Comparison of ENCODE assay signal across 8 cellular contexts in the genomic region with DNA sequence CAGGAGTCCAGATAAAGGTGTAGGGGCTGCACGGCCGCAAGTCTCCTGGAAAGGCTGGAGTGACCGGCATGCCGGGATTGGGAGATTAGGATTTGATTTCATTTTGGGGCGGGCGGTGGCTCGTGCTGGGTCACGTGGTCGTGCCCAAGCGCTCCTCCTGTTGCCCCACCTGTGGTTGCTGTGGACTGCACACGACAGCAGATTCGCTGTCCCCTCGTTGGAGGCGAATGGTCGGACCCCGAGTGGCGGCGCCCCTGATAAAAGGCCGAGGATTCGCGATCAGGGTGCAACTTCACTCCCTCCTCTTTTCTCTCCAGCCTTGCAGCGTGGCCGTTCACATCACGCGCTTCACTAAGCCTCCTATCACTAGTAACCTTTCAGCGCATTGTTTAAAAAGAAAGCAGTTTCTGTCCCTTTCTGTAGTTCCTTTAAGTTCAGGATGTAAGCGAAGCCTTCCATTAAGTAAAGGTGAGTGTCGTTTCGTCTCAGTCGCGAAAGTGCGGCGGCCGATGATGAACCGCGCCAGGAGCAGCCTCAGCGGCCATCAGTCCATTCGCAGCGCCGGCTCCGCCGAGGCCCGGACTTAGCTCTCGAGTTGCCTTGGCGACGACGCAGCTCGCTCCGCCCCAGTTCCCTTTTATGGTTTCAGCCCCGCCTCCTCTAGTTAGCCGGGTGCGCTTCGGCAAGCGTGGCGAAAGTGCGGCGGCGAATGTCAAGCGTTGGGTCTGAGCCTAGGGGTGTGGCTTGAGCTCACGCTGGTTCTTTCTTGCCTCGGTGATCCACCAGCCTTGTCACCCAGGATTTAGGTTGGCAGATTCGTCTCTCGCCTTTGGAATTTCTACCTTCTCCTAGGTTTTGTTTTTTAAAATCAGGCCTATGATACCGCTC. TPM values are rescaled to one million over a fixed set of nuclear protein-coding genes. Genes with fewer than 3 reads are reported as not detected.
A peak's percentile ranks its signal among the peaks of the same experiment; 100 is the strongest.
DNase-seq lines count a peak whose midpoint lies in the region; ATAC-seq and TF ChIP-seq lines count a peak whose summit lies in the region.

No MANE protein-coding gene starts in this region.

- peak overlapping the region; percentile 89 for H3K9ac ChIP-seq in OCI-LY1 (ENCODE audit: low read length)

- H2AFZ ChIP-seq in OCI-LY1 (ENCODE audit: low read length), result no peak overlapping the region

- no peaks in the 10 kb centered on the region for H3K9me3 ChIP-seq in CD4-positive, CD25-positive, alpha-beta regulatory T cell (ENCODE audit: control insufficient read depth in 2 of 2, low read length in 2 of 2)
- H3K9me3 ChIP-seq in OCI-LY1 (ENCODE audit: low read length) (no peaks in the 10 kb centered on the region), mucosa of descending colon (no peaks in the 10 kb centered on the region)

- no peak for TF ChIP-seq CTCF in OCI-LY1 (IDR thresholded peaks at IDR 0.05; ENCODE audit: low read length)
- no peak for TF ChIP-seq CTCF in epithelial cell of proximal tubule (conservative IDR thresholded peaks at IDR 0.05; ENCODE audit: low read depth, low read length)
- peak; percentile 20 for TF ChIP-seq CTCF in mucosa of descending colon (IDR thresholded peaks at IDR 0.05)

- peaks cover 28% of the 10 kb centered on the region for H3K4me1 ChIP-seq in CD4-positive, CD25-positive, alpha-beta regulatory T cell (ENCODE audit: control insufficient read depth, insufficient read depth, low read length, poor library complexity, severe bottlenecking)
- peaks cover 36% of the 10 kb centered on the region for H3K4me1 ChIP-seq in OCI-LY1 (ENCODE audit: insufficient read depth, low read length, severe bottlenecking)
- H3K4me1 ChIP-seq in mucosa of descending colon (ENCODE audit: low read depth), result peaks cover 22% of the 10 kb centered on the region

- H3K27ac Mint-ChIP-seq in CD4-positive, CD25-positive, alpha-beta regulatory T cell, result peak overlapping the region; percentile 96 to 98 (median 97)
- H3K27ac Mint-ChIP-seq in activated T-cell treated with anti-CD3 and anti-CD28 coated beads, Interleukin-2, amount 50 U/mL, for 24 hours, result peak overlapping the region; percentile 98

- H3K27me3 Mint-ChIP-seq in CD4-positive, CD25-positive, alpha-beta regulatory T cell, result peaks cover 6% of the 10 kb centered on the region
- no peaks in the 10 kb centered on the region for H3K27me3 Mint-ChIP-seq in activated T-cell treated with anti-CD3 and anti-CD28 coated beads, Interleukin-2, amount 50 U/mL, for 24 hours

- H3K27ac ChIP-seq in CD4-positive, CD25-positive, alpha-beta regulatory T cell (ENCODE audit: insufficient read depth, low read length, poor library complexity, severe bottlenecking), result peak overlapping the region; percentile 88
- H3K27ac ChIP-seq in OCI-LY1 (ENCODE audit: low read depth, low read length, poor library complexity, severe bottlenecking), result peak overlapping the region; percentile 83

- peaks cover 3% of the 10 kb centered on the region for H3K36me3 ChIP-seq in CD4-positive, CD25-positive, alpha-beta regulatory T cell (ENCODE audit: control insufficient read depth, insufficient read depth, low read length)
- H3K36me3 ChIP-seq in OCI-LY1 (ENCODE audit: insufficient read depth, low read length) (peaks cover 41% of the 10 kb centered on the region), mucosa of descending colon (ENCODE audit: low read depth) (peaks cover 4% of the 10 kb centered on the region)

- peak overlapping the region; percentile 95 for H3K4me3 ChIP-seq in CD4-positive, CD25-positive, alpha-beta regulatory T cell (ENCODE audit: low read depth, low read length)
- H3K4me3 ChIP-seq in OCI-LY1 (ENCODE audit: low read depth, low read length, poor library complexity, severe bottlenecking), result peak overlapping the region; percentile 80
- peak overlapping the region; percentile 87 for H3K4me3 ChIP-seq in epithelial cell of proximal tubule (ENCODE audit: low read depth, low read length)
- H3K4me3 ChIP-seq in mucosa of descending colon, result no peak overlapping the region

- H3K9me2 ChIP-seq in OCI-LY1 (ENCODE audit: low read depth, low read length), result no peaks in the 10 kb centered on the region

- H3K27me3 ChIP-seq in CD4-positive, CD25-positive, alpha-beta regulatory T cell (ENCODE audit: control insufficient read depth, insufficient read depth, low read length), result no peaks in the 10 kb centered on the region
- H3K27me3 ChIP-seq in OCI-LY1 (ENCODE audit: insufficient read depth, low read length), result no peaks in the 10 kb centered on the region

- peak; percentile 89 to 96 (median 93) for DNase-seq in CD4-positive, CD25-positive, alpha-beta regulatory T cell
- DNase-seq in HK-2 (ENCODE audit: unreplicated experiment) (peak; percentile 99), epithelial cell of proximal tubule (ENCODE audit: low read depth) (peak; percentile 85), mucosa of descending colon (peak; percentile 99)
- DNase-seq in activated T-cell treated with anti-CD3 and anti-CD28 coated beads, Interleukin-2, amount 50 U/mL, for 24 hours, result peak; percentile 98
- peak; percentile 95 to 96 for DNase-seq in stimulated activated CD8-positive, alpha-beta memory T cell treated with anti-CD3 and anti-CD28 coated beads, Interleukin-2, amount 100 ng/mL, for 48 hours (ENCODE audit: low read depth in 2 of 2)

- H3F3A ChIP-seq in OCI-LY1 (ENCODE audit: insufficient read depth, low read length), result no peaks in the 10 kb centered on the region

- peaks cover 14% of the 10 kb centered on the region for H3K36me3 Mint-ChIP-seq in CD4-positive, CD25-positive, alpha-beta regulatory T cell
- peaks cover 85% of the 10 kb centered on the region for H3K36me3 Mint-ChIP-seq in activated T-cell treated with anti-CD3 and anti-CD28 coated beads, Interleukin-2, amount 50 U/mL, for 24 hours (ENCODE audit: low read depth)

- ATAC-seq in CD4-positive, CD25-positive, alpha-beta regulatory T cell (ENCODE audit: low read depth in 2 of 2), result peak; percentile 79 to 87
- ATAC-seq in GM19438 (IDR thresholded peaks at IDR 0.05; ENCODE audit: low read depth, unreplicated experiment) (peak; percentile 61), mucosa of descending colon (peak; percentile 90)

- H4K20me1 ChIP-seq in OCI-LY1 (ENCODE audit: insufficient read depth, low read length), result no peaks in the 10 kb centered on the region

- H3K79me2 ChIP-seq in OCI-LY1 (ENCODE audit: insufficient read depth, low read length), result peaks cover 31% of the 10 kb centered on the region

- H3K4me3 Mint-ChIP-seq in CD4-positive, CD25-positive, alpha-beta regulatory T cell, result peak overlapping the region; percentile 90 to 99 (median 96)
- peak overlapping the region; percentile 93 for H3K4me3 Mint-ChIP-seq in activated T-cell treated with anti-CD3 and anti-CD28 coated beads, Interleukin-2, amount 50 U/mL, for 24 hours

- peaks cover 18 to 65% (median 40%) of the 10 kb centered on the region in 4 donors for H3K4me1 Mint-ChIP-seq in CD4-positive, CD25-positive, alpha-beta regulatory T cell
- H3K4me1 Mint-ChIP-seq in activated T-cell treated with anti-CD3 and anti-CD28 coated beads, Interleukin-2, amount 50 U/mL, for 24 hours (ENCODE audit: low read depth), result peaks cover 61% of the 10 kb centered on the region

- H3K9me3 Mint-ChIP-seq in CD4-positive, CD25-positive, alpha-beta regulatory T cell, result peaks cover 0 to 4% (median 0%) of the 10 kb centered on the region in 7 donors
- H3K9me3 Mint-ChIP-seq in activated T-cell treated with anti-CD3 and anti-CD28 coated beads, Interleukin-2, amount 50 U/mL, for 24 hours, result no peaks in the 10 kb centered on the region

- peak overlapping the region; percentile 96 for H3K4me2 ChIP-seq in OCI-LY1 (ENCODE audit: low read length)

- intact Hi-C loops in mucosa of descending colon (cut with DNase I, micrococcal nuclease), result no loop called here

RNA-seq across cellular contexts. Expression of a gene that starts 1.7 kb away (rescaled TPM):
- 17.4 TPM for total RNA-seq in CD4-positive, CD25-positive, alpha-beta regulatory T cell
- 1 to 10 TPM in 1 of 4 donors, under 1 TPM in 3; 0.61 to 1.0 (median 0.65) TPM for polyA plus RNA-seq in CD4-positive, CD25-positive, alpha-beta regulatory T cell
- total RNA-seq in epithelial cell of proximal tubule, result 42.5 and 64.0 TPM in 2 replicates
- total RNA-seq in mucosa of descending colon, result 10 to 100 TPM; 27.2 to 33.6 (median 31.7) TPM

RNA-seq across cellular contexts. Expression of a gene that starts 12.2 kb away (rescaled TPM):
- 6.6 TPM for total RNA-seq in CD4-positive, CD25-positive, alpha-beta regulatory T cell
- 10 to 100 TPM; 64.6 to 93.1 (median 79.7) TPM for polyA plus RNA-seq in CD4-positive, CD25-positive, alpha-beta regulatory T cell
- 38.2 and 58.2 TPM in 2 replicates for total RNA-seq in epithelial cell of proximal tubule
- 10 to 100 TPM; 14.4 to 22.6 (median 21.8) TPM for total RNA-seq in mucosa of descending colon

RNA-seq across cellular contexts. Expression of a gene that starts 15.0 kb away (rescaled TPM):
- 3.0 TPM for total RNA-seq in CD4-positive, CD25-positive, alpha-beta regulatory T cell
- polyA plus RNA-seq in CD4-positive, CD25-positive, alpha-beta regulatory T cell, result 1 to 10 TPM; 1.8 to 2.5 (median 2.0) TPM
- total RNA-seq in epithelial cell of proximal tubule (1.7 and 3.0 TPM in 2 replicates), mucosa of descending colon (1 to 10 TPM; 2.8 to 5.0 (median 4.9) TPM)

RNA-seq across cellular contexts. Expression of a gene that starts 52.4 kb away (rescaled TPM):
- total RNA-seq in CD4-positive, CD25-positive, alpha-beta regulatory T cell, result 189 TPM
- polyA plus RNA-seq in CD4-positive, CD25-positive, alpha-beta regulatory T cell, result 1 to 10 TPM; 3.9 to 4.9 (median 4.3) TPM
- total RNA-seq in epithelial cell of proximal tubule (38.8 and 58.1 TPM in 2 replicates), mucosa of descending colon (100 to 1,000 TPM in 1 of 3 donors, 10 to 100 TPM in 2; 79.4 to 113 (median 93.2) TPM)
